ENCODE assay signal across 2 cellular contexts in genomic region chr12:53047221-53048032, GRCh38.
TF ChIP-seq lines count a peak whose summit lies in the region.

No MANE protein-coding gene starts in this region.

TF ChIP-seq in A549, 52 proteins besides CTCF, POLR2A, EP300 and RAD21:
- TF ChIP-seq MAX (IDR thresholded peaks at IDR 0.05) (peak; percentile 52; the same call in 1 of the 2 replicates), PHF8 (IDR thresholded peaks at IDR 0.05; ENCODE audit: borderline replicate concordance, low read depth) (peak; percentile 51; the same call in 1 of the 2 replicates), NFE2L2 (conservative IDR thresholded peaks at IDR 0.05; ENCODE audit: low read length) (no peak), CHD4 (IDR thresholded peaks at IDR 0.05; ENCODE audit: borderline replicate concordance) (no peak), REST (IDR thresholded peaks at IDR 0.05) (no peak), JUN (IDR thresholded peaks at IDR 0.05) (peak; percentile 30 to 55; a peak in 3 of 5 replicates), EHF (CRISPR knock-in tag; IDR thresholded peaks at IDR 0.05) (no peak), MYC (IDR thresholded peaks at IDR 0.05; ENCODE audit: borderline replicate concordance, low read length) (peak; percentile 22; the same call in 1 of the 2 replicates), CBX8 (IDR thresholded peaks at IDR 0.05) (no peak), SMC3 (IDR thresholded peaks at IDR 0.05) (peak; percentile 38; the same call in 1 of the 3 replicates), KDM5A (IDR thresholded peaks at IDR 0.05) (no peak), FOXS1 (CRISPR knock-in tag; IDR thresholded peaks at IDR 0.05) (no peak), RCOR1 (IDR thresholded peaks at IDR 0.05; ENCODE audit: low read depth, low read length) (no peak), E2F6 (IDR thresholded peaks at IDR 0.05; ENCODE audit: borderline replicate concordance, low read depth) (peak; percentile 57; the same call in 1 of the 2 replicates), ATOH8 (CRISPR knock-in tag; IDR thresholded peaks at IDR 0.05; ENCODE audit: low read depth) (no peak)

TF ChIP-seq in neural cell, 6 proteins besides CTCF, POLR2A, EP300 and RAD21:
- TF ChIP-seq REST (IDR thresholded peaks at IDR 0.05; ENCODE audit: borderline replicate concordance) (no peak), POLR2AphosphoS5 (IDR thresholded peaks at IDR 0.05) (peak; percentile 1), MXI1 (conservative IDR thresholded peaks at IDR 0.05; ENCODE audit: poor library complexity, severe bottlenecking) (no peak), TAF1 (IDR thresholded peaks at IDR 0.05; ENCODE audit: low read depth) (no peak), SMC3 (conservative IDR thresholded peaks at IDR 0.05; ENCODE audit: poor library complexity) (no peak), EZH2 (IDR thresholded peaks at IDR 0.05; ENCODE audit: borderline replicate concordance, insufficient read depth, low read length, poor library complexity, severe bottlenecking) (no peak)
